11 cellular contexts compared by ENCODE assay signal in the genomic region with DNA sequence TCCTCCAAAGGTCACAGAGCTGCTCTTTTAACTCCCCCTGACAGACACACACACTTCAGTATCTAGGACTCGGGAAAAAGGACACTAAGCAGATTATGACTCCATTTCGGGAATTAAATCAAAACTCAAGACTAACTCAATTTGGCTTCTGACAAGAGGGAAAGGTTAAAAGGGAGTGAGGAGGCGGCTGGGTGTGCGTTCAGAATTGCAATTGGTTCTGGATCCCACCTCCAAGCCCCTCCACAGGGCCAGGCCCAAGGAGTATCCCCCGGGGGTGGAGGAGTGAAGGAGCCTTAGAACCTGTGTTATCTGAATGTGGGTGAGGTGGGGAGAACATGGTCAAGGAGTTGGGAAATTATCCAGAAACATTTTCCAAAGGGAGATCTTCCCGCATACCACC. TPM values are rescaled to one million over a fixed set of nuclear protein-coding genes. Genes with fewer than 3 reads are reported as not detected.
"Had no signal": no experiment of that assay in that cellular context is flagged by ENCODE, and none has a peak within 500 bp of the region (broad histone marks: within the 10 kb centered on the region; RNA-seq: fewer than 3 reads in every experiment).

No MANE protein-coding gene starts in this region.

RNA-seq across cellular contexts. Expression of gene HOXC4, which starts 35.8 kb away (rescaled TPM):
- total RNA-seq: activated CD4-positive, alpha-beta T cell treated with anti-CD3 and anti-CD28 coated beads, Interleukin-2, amount 10 ng/mL, durations not matched to agents 7 days and 5 days; astrocyte; bronchial epithelial cell; cardiac septum; cerebellum; endodermal cell; frontal cortex; T-helper 17 cell had no signal

RNA-seq across cellular contexts. Expression of gene HOXC5, which starts 56.6 kb away (rescaled TPM):
- total RNA-seq: activated CD4-positive, alpha-beta memory T cell treated with anti-CD3 and anti-CD28 coated beads, Interleukin-2, amount 10 ng/mL, durations not matched to agents 7 days and 5 days; activated CD4-positive, alpha-beta T cell treated with anti-CD3 and anti-CD28 coated beads, Interleukin-2, amount 10 ng/mL, durations not matched to agents 7 days and 5 days; activated T-cell treated with anti-CD3 and anti-CD28 coated beads, Interleukin-2, amount 50 U/mL, for 72 hours; astrocyte; bronchial epithelial cell; cardiac septum; cerebellum; dorsolateral prefrontal cortex; endodermal cell; frontal cortex; T-helper 17 cell had no signal
